ENCODE assay signal across 22 cellular contexts in the genomic region with DNA sequence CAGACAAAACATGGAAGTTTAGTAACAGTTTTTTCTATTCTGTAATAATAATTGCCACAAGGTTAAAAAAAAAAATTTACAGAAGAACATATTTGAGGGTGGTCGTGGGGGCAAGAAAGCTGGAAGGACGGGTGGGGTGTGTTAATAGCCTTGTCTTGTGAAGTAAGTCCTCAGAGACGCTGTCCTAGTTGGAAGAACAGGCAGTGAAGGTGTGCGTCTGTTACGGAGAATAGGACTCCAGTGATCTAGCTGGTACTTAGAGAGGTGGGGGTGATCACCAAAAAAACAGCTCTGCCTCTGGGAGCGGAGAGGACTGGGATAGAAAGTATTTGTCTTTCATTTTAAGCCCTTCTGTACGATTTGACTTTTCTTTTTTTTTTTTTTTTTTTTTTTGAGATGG. TPM values are rescaled to one million over a fixed set of nuclear protein-coding genes. Genes with fewer than 3 reads are reported as not detected.
"Had no signal": no experiment of that assay in that cellular context is flagged by ENCODE, and none has a peak within 500 bp of the region (broad histone marks: within the 10 kb centered on the region; RNA-seq: fewer than 3 reads in every experiment).

No MANE protein-coding gene starts in this region.

- H3K4me3 Mint-ChIP-seq: activated naive CD4-positive, alpha-beta T cell treated with anti-CD3 and anti-CD28 coated beads for 36 hours; activated naive CD8-positive, alpha-beta T cell treated with anti-CD3 and anti-CD28 coated beads, Interleukin-2, amount 50 U/mL, for 24 hours; neural progenitor cell; stimulated activated memory B cell treated with anti-CD40 and anti-IgM and Interleukin-4, amounts not matched to agents 10 μg/mL and 1 μg/mL and 100 μg/mL, for 72 hours had no signal

- H3K9me3 Mint-ChIP-seq: activated naive CD4-positive, alpha-beta T cell treated with anti-CD3 and anti-CD28 coated beads for 36 hours; activated naive CD8-positive, alpha-beta T cell treated with anti-CD3 and anti-CD28 coated beads, Interleukin-2, amount 50 U/mL, for 24 hours; activated T-helper 2 cell treated with anti-CD3 and anti-CD28 coated beads, Interferon-gamma antibody, Interleukin-2, Interleukin-4, amounts not matched to agents 10 μg/mL and 5 μg/mL and 100 μg/mL, durations not matched to agents 14 hours and 24 hours and 36 hours; neural progenitor cell; stimulated activated memory B cell treated with anti-CD40 and anti-IgM and Interleukin-4, amounts not matched to agents 10 μg/mL and 1 μg/mL and 100 μg/mL, for 72 hours had no signal

- H3K27me3 Mint-ChIP-seq: activated naive CD8-positive, alpha-beta T cell treated with anti-CD3 and anti-CD28 coated beads, Interleukin-2, amount 50 U/mL, for 24 hours; stimulated activated memory B cell treated with anti-CD40 and anti-IgM and Interleukin-4, amounts not matched to agents 10 μg/mL and 1 μg/mL and 100 μg/mL, for 72 hours had no signal

- H3K27ac Mint-ChIP-seq: activated naive CD4-positive, alpha-beta T cell treated with anti-CD3 and anti-CD28 coated beads for 36 hours; activated naive CD8-positive, alpha-beta T cell treated with anti-CD3 and anti-CD28 coated beads, Interleukin-2, amount 50 U/mL, for 24 hours; activated T-helper 2 cell treated with anti-CD3 and anti-CD28 coated beads, Interferon-gamma antibody, Interleukin-2, Interleukin-4, amounts not matched to agents 10 μg/mL and 5 μg/mL and 100 μg/mL, durations not matched to agents 14 hours and 24 hours and 36 hours; neural progenitor cell; stimulated activated memory B cell treated with anti-CD40 and anti-IgM and Interleukin-4, amounts not matched to agents 10 μg/mL and 1 μg/mL and 100 μg/mL, for 72 hours had no signal

- H3K9me3 ChIP-seq: left lung, SJCRH30, upper lobe of left lung had no signal

- H3K27ac ChIP-seq: hepatocyte, left lung, neural progenitor cell, SJCRH30, upper lobe of left lung had no signal

- DNase-seq: activated CD4-positive, alpha-beta T cell treated with anti-CD3 and anti-CD28 coated beads, Interleukin-2, amount 50 U/mL, for 1 hour; activated naive CD4-positive, alpha-beta T cell treated with anti-CD3 and anti-CD28 coated beads for 36 hours; activated naive CD8-positive, alpha-beta T cell treated with anti-CD3 and anti-CD28 coated beads, Interleukin-2, amount 50 U/mL, for 24 hours; activated T-cell treated with anti-CD3 and anti-CD28 coated beads, Interleukin-2, amount 50 U/mL, for 1 hour; erythroblast; islet precursor cell; left lung; mesendoderm; SJCRH30; stimulated activated CD4-positive, alpha-beta T cell treated with anti-CD3 and anti-CD28 coated beads, Interleukin-2, amount 100 ng/mL, for 48 hours; substantia nigra; T-helper 2 cell; upper lobe of left lung had no signal

- H3K4me1 ChIP-seq: neural progenitor cell had no signal

- H3K4me3 ChIP-seq: hepatocyte, left lung, neural progenitor cell, SJCRH30, upper lobe of left lung had no signal

- ATAC-seq: activated naive CD8-positive, alpha-beta T cell treated with anti-CD3 and anti-CD28 coated beads, Interleukin-2, amount 50 U/mL, for 24 hours; left lung; stimulated activated memory B cell treated with anti-CD40 and anti-IgM and Interleukin-4, amounts not matched to agents 10 μg/mL and 1 μg/mL and 100 μg/mL, for 72 hours had no signal

- H3K4me2 ChIP-seq: hepatocyte, neural progenitor cell had no signal

- H3K27me3 ChIP-seq: hepatocyte, left lung, neural progenitor cell, SJCRH30, upper lobe of left lung had no signal

- H3K4me1 Mint-ChIP-seq: activated naive CD8-positive, alpha-beta T cell treated with anti-CD3 and anti-CD28 coated beads, Interleukin-2, amount 50 U/mL, for 24 hours had no signal

- H2AFZ ChIP-seq: hepatocyte, neural progenitor cell had no signal

- H3K9ac ChIP-seq: neural progenitor cell had no signal

RNA-seq across cellular contexts. Expression of a gene that starts 43.8 kb away (rescaled TPM):
- total RNA-seq: activated naive CD4-positive, alpha-beta T cell treated with anti-CD3 and anti-CD28 coated beads for 36 hours; activated T-helper 2 cell treated with anti-CD3 and anti-CD28 coated beads, Interferon-gamma antibody, Interleukin-2, Interleukin-4, amounts not matched to agents 10 μg/mL and 5 μg/mL and 100 μg/mL, durations not matched to agents 14 hours and 24 hours and 36 hours; aorta; dermis microvascular lymphatic vessel endothelial cell; hepatocyte; osteocyte; renal cortical epithelial cell; SJCRH30; skeletal muscle tissue; upper lobe of left lung had no signal
- polyA plus RNA-seq: aorta had no signal
